ENCODE assay signal across 14 cellular contexts in genomic region chr19:34480491-34480890, GRCh38. TPM values are rescaled to one million over a fixed set of nuclear protein-coding genes. Genes with fewer than 3 reads are reported as not detected.
DNase-seq lines count a peak whose midpoint lies in the region; ATAC-seq, FAIRE-seq and TF ChIP-seq lines count a peak whose summit lies in the region.
"Had no signal": no experiment of that assay in that cellular context is flagged by ENCODE, and none has a peak within 500 bp of the region (broad histone marks: within the 10 kb centered on the region; RNA-seq: fewer than 3 reads in every experiment).

No MANE protein-coding gene starts in this region.

- intact Hi-C loops in Right ventricle myocardium inferior (cut with DNase I), result loop anchor here (5.0 kb wide), 1 partner anchor 48 kb away; no protein-coding TSS in a partner anchor
- intact Hi-C loops in left cardiac atrium (cut with DNase I), result no loop called here
- intact Hi-C loops in left ventricle myocardium inferior (cut with micrococcal nuclease), result no loop called here

- H3K27me3 ChIP-seq in left ventricle myocardium inferior (ENCODE audit: low read depth) (no peaks in the 10 kb centered on the region), neuron (ENCODE audit: insufficient read depth, low read length) (no peaks in the 10 kb centered on the region)
- H3K27me3 ChIP-seq: brain microvascular endothelial cell had no signal

- no peak for ATAC-seq in Right ventricle myocardium inferior
- ATAC-seq in left cardiac atrium, result no peak
- ATAC-seq: activated CD8-positive, alpha-beta T cell treated with anti-CD3 and anti-CD28 coated beads for 36 hours had no signal

- FAIRE-seq in RCC 7860 (lab: Jason Lieb, UNC), result no peak
- FAIRE-seq: A204.1 had no signal

- peak overlapping the region; percentile 90 for H3K27ac ChIP-seq in left ventricle myocardium inferior (replicated peaks)
- H3K27ac ChIP-seq in urinary bladder (ENCODE audit: low read depth), result peak overlapping the region; percentile 7
- H3K27ac ChIP-seq: brain microvascular endothelial cell had no signal

- H3K36me3 ChIP-seq in left ventricle myocardium inferior, result no peaks in the 10 kb centered on the region
- no peaks in the 10 kb centered on the region for H3K36me3 ChIP-seq in neuron (ENCODE audit: insufficient read depth, low read length)
- no peaks in the 10 kb centered on the region for H3K36me3 ChIP-seq in urinary bladder (ENCODE audit: insufficient read depth)
- H3K36me3 ChIP-seq: brain microvascular endothelial cell had no signal

- TF ChIP-seq CTCF in left ventricle myocardium inferior (IDR thresholded peaks at IDR 0.05; ENCODE audit: borderline replicate concordance), result no peak

- WGBS in urinary bladder, result 81% methylated on average over 19 of the region's 19 CpGs

- H3K9me3 ChIP-seq in left ventricle myocardium inferior (replicated peaks) (no peaks in the 10 kb centered on the region), neuron (ENCODE audit: low read length) (no peaks in the 10 kb centered on the region)

- peaks cover 41% of the 10 kb centered on the region for H3K4me1 ChIP-seq in left ventricle myocardium inferior
- H3K4me1 ChIP-seq in neuron (ENCODE audit: insufficient read depth, low read length), result peaks cover 12% of the 10 kb centered on the region
- no peaks in the 10 kb centered on the region for H3K4me1 ChIP-seq in urinary bladder (ENCODE audit: insufficient read depth)

- DNase-seq in Right ventricle myocardium inferior (ENCODE audit: missing footprints), result peak; percentile 18
- DNase-seq in left cardiac atrium, result no peak
- no peak for DNase-seq in left ventricle myocardium inferior
- no peak for DNase-seq in RCC 7860 (ENCODE audit: low spot score)
- DNase-seq in stimulated activated naive CD4-positive, alpha-beta T cell (lab: John Stamatoyannopoulos, UW), result no peak
- DNase-seq in DMS53 treated with DMSO at 0.1 percent for 48 hours (lab: John Stamatoyannopoulos, UW; ENCODE audit: unreplicated experiment), result no peak
- DNase-seq: activated CD8-positive, alpha-beta T cell treated with anti-CD3 and anti-CD28 coated beads for 36 hours; brain microvascular endothelial cell; NCI-H1092 treated with DMSO at 0.1 percent for 48 hours; NCI-H510A; T1000 had no signal

- peak overlapping the region; percentile 82 for H3K4me3 ChIP-seq in left ventricle myocardium inferior
- H3K4me3 ChIP-seq in neuron (ENCODE audit: low read length), result peak overlapping the region; percentile 77
- no peak overlapping the region for H3K4me3 ChIP-seq in urinary bladder (ENCODE audit: low read depth, low read length)

- peak overlapping the region; percentile 84 for H2AFZ ChIP-seq in neuron (ENCODE audit: low read depth, low read length)

RNA-seq across cellular contexts. Expression of gene WTIP, which starts 1.1 kb away (rescaled TPM):
- total RNA-seq in Right ventricle myocardium inferior (21.8 TPM), left cardiac atrium (10 to 100 TPM; 16.9 to 19.2 TPM), left ventricle myocardium inferior (19.5 TPM), urinary bladder (23.1 TPM)
- 10.5 TPM for polyA plus RNA-seq in urinary bladder

RNA-seq across cellular contexts. Expression of gene UBA2, which starts 52.3 kb away (rescaled TPM):
- 42.4 TPM for total RNA-seq in Right ventricle myocardium inferior
- total RNA-seq in left cardiac atrium, result 10 to 100 TPM; 48.4 to 61.6 TPM
- 44.0 TPM for total RNA-seq in left ventricle myocardium inferior
- total RNA-seq in urinary bladder, result 119 TPM
- 75.2 TPM for polyA plus RNA-seq in urinary bladder
